ENCODE assay signal across 13 cellular contexts in the genomic region with DNA sequence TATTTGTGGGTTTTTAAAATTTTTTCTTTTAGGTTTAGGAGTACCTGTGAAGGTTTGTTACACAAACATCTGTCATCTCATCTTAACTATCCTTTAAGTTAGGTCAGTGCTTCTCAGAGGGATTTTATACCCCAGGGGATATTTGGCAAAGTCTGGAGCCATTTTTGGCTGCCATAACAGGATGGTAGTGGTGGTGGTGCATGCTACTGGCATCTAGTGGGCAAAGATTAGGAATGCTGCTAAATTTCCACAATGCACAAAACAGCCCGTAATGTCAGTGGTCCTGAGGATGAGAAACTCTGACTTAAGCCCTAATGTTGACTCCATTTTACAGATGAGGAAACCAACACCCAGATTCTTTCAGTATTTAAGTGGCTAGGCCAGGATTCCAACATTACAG.
DNase-seq lines count a peak whose midpoint lies in the region; ATAC-seq and TF ChIP-seq lines count a peak whose summit lies in the region.
"Had no signal": no experiment of that assay in that cellular context is flagged by ENCODE, and none has a peak within 500 bp of the region (broad histone marks: within the 10 kb centered on the region; RNA-seq: fewer than 3 reads in every experiment).

No MANE protein-coding gene starts in this region.

- TF ChIP-seq CTCF in MM.1S (IDR thresholded peaks at IDR 0.05; ENCODE audit: low read length) = peak; percentile 28

- no peak overlapping the region for H3K9ac ChIP-seq in MM.1S (ENCODE audit: low read length)

- DNase-seq in DMS53 (lab: John Stamatoyannopoulos, UW) = peak; percentile 40
- no peak for DNase-seq in DMS53 treated with DMSO at 0.1 percent for 48 hours (lab: John Stamatoyannopoulos, UW; ENCODE audit: unreplicated experiment)
- no peak for DNase-seq in MM.1S
- peak; percentile 24 for DNase-seq in amniotic epithelial cell (ENCODE audit: low read depth)
- peak; percentile 48 for DNase-seq in myocyte (ENCODE audit: low read depth)
- DNase-seq in CD8-positive, alpha-beta memory T cell = no peak
- no peak for DNase-seq in activated CD4-positive, alpha-beta memory T cell treated with anti-CD3 and anti-CD28 coated beads for 36 hours
- DNase-seq: mucosa of descending colon; NK-92 treated with Interleukin-12 subunit alpha and Interleukin-12 subunit beta, amount 100 ng/mL, for 24 hours; WERI-Rb-1 had no signal

- H3F3A ChIP-seq in MM.1S (ENCODE audit: insufficient read depth, low read length) = no peaks in the 10 kb centered on the region

- no peak overlapping the region for H3K27ac Mint-ChIP-seq in CD8-positive, alpha-beta memory T cell
- H3K27ac Mint-ChIP-seq in activated CD4-positive, alpha-beta memory T cell treated with anti-CD3 and anti-CD28 coated beads for 36 hours = no peak overlapping the region

- no peaks in the 10 kb centered on the region for H3K27me3 Mint-ChIP-seq in CD8-positive, alpha-beta memory T cell
- H3K27me3 Mint-ChIP-seq in activated CD4-positive, alpha-beta memory T cell treated with anti-CD3 and anti-CD28 coated beads for 36 hours = no peaks in the 10 kb centered on the region

- no peaks in the 10 kb centered on the region for H3K4me1 ChIP-seq in MM.1S (ENCODE audit: low read length)
- H3K4me1 ChIP-seq in CD8-positive, alpha-beta memory T cell (ENCODE audit: insufficient read depth, low read length) = no peaks in the 10 kb centered on the region

- no peaks in the 10 kb centered on the region for H3K79me2 ChIP-seq in MM.1S (ENCODE audit: low read length)
- H3K79me2 ChIP-seq: hepatocyte had no signal

- no peak overlapping the region for H3K4me3 Mint-ChIP-seq in CD8-positive, alpha-beta memory T cell
- no peak overlapping the region for H3K4me3 Mint-ChIP-seq in activated CD4-positive, alpha-beta memory T cell treated with anti-CD3 and anti-CD28 coated beads for 36 hours

- intact Hi-C loops in activated CD4-positive, alpha-beta memory T cell treated with anti-CD3 and anti-CD28 coated beads for 36 hours (cut with micrococcal nuclease) = no loop called here

- no peaks in the 10 kb centered on the region for H4K20me1 ChIP-seq in MM.1S (ENCODE audit: insufficient read depth, low read length)

- no peak overlapping the region for H3K4me3 ChIP-seq in MM.1S (ENCODE audit: low read length)
- no peak overlapping the region for H3K4me3 ChIP-seq in CD8-positive, alpha-beta memory T cell (ENCODE audit: low read length)
- H3K4me3 ChIP-seq: hepatocyte, K562, mucosa of descending colon had no signal

- H3K27me3 ChIP-seq in MM.1S (replicated peaks; ENCODE audit: insufficient read depth, low read length) = no peaks in the 10 kb centered on the region
- H3K27me3 ChIP-seq in CD8-positive, alpha-beta memory T cell (ENCODE audit: insufficient read depth, low read length, poor library complexity, severe bottlenecking) = no peaks in the 10 kb centered on the region
- H3K27me3 ChIP-seq: hepatocyte had no signal

- no peaks in the 10 kb centered on the region for H3K4me1 Mint-ChIP-seq in CD8-positive, alpha-beta memory T cell
- no peaks in the 10 kb centered on the region for H3K4me1 Mint-ChIP-seq in activated CD4-positive, alpha-beta memory T cell treated with anti-CD3 and anti-CD28 coated beads for 36 hours (ENCODE audit: low read depth)

- CTCF ChIA-PET in CD8-positive, alpha-beta memory T cell (lab: Charles Lee) = no interaction called here
- CTCF ChIA-PET in activated CD4-positive, alpha-beta memory T cell treated with anti-CD3 and anti-CD28 coated beads for 36 hours (lab: Charles Lee) = no interaction called here

- H3K4me2 ChIP-seq in MM.1S (ENCODE audit: low read depth, low read length) = no peak overlapping the region
- H3K4me2 ChIP-seq: hepatocyte had no signal

- H3K27ac ChIP-seq in MM.1S (ENCODE audit: low read length) = no peak overlapping the region
- H3K27ac ChIP-seq in CD8-positive, alpha-beta memory T cell (ENCODE audit: low read depth, low read length) = no peak overlapping the region
- H3K27ac ChIP-seq: hepatocyte, WERI-Rb-1 had no signal

- H2AFZ ChIP-seq in MM.1S (ENCODE audit: low read length) = no peak overlapping the region
- H2AFZ ChIP-seq: hepatocyte had no signal

- H3K36me3 ChIP-seq in MM.1S (replicated peaks; ENCODE audit: insufficient read depth, low read length) = no peaks in the 10 kb centered on the region
- no peaks in the 10 kb centered on the region for H3K36me3 ChIP-seq in CD8-positive, alpha-beta memory T cell (ENCODE audit: insufficient read depth, low read length)
- H3K36me3 ChIP-seq: WERI-Rb-1 had no signal

- H3K9me2 ChIP-seq in MM.1S (replicated peaks; ENCODE audit: insufficient read depth, low read length) = no peaks in the 10 kb centered on the region

- H3K9me3 Mint-ChIP-seq in CD8-positive, alpha-beta memory T cell = peaks cover 0 to 4% (median 0%) of the 10 kb centered on the region in 5 donors
- peaks cover 10% of the 10 kb centered on the region for H3K9me3 Mint-ChIP-seq in activated CD4-positive, alpha-beta memory T cell treated with anti-CD3 and anti-CD28 coated beads for 36 hours

- ATAC-seq in GM19395 (IDR thresholded peaks at IDR 0.05; ENCODE audit: unreplicated experiment) = no peak
- ATAC-seq: K562, mucosa of descending colon had no signal

- POLR2A ChIA-PET in CD8-positive, alpha-beta memory T cell (lab: Charles Lee) = no interaction called here
- POLR2A ChIA-PET in activated CD4-positive, alpha-beta memory T cell treated with anti-CD3 and anti-CD28 coated beads for 36 hours (lab: Charles Lee) = no interaction called here

- no peaks in the 10 kb centered on the region for H3K36me3 Mint-ChIP-seq in CD8-positive, alpha-beta memory T cell
- H3K36me3 Mint-ChIP-seq in activated CD4-positive, alpha-beta memory T cell treated with anti-CD3 and anti-CD28 coated beads for 36 hours = no peaks in the 10 kb centered on the region

- no peaks in the 10 kb centered on the region for H3K9me3 ChIP-seq in MM.1S (replicated peaks; ENCODE audit: insufficient read depth, low read length)
- no peaks in the 10 kb centered on the region for H3K9me3 ChIP-seq in CD8-positive, alpha-beta memory T cell (ENCODE audit: low read length)
- H3K9me3 ChIP-seq: mucosa of descending colon had no signal

Comparison
In these comparisons a context has a peak if more than half of its experiments do, and no peak if none do; other contexts are left out.
1. DNase-seq: peak in DMS53 (single experiment), amniotic epithelial cell (single experiment) and myocyte (single experiment); none in DMS53 treated with DMSO at 0.1 percent for 48 hours (single experiment), MM.1S (single experiment), CD8-positive, alpha-beta memory T cell (0 of 5) and activated CD4-positive, alpha-beta memory T cell treated with anti-CD3 and anti-CD28 coated beads for 36 hours (single experiment).